In genomic region chr14:30214456-30215090, GRCh38 we compare ENCODE assay signal across 8 cellular contexts.
DNase-seq lines count a peak whose midpoint lies in the region; ATAC-seq, FAIRE-seq and TF ChIP-seq lines count a peak whose summit lies in the region.

No MANE protein-coding gene starts in this region.

- no peak for FAIRE-seq in frontal cortex (lab: Jason Lieb, UNC)

- TF ChIP-seq CTCF in AG09319 (IDR thresholded peaks at IDR 0.05; ENCODE audit: low read depth, low read length), result peak; percentile 66

- DNase-seq in AG09319 (ENCODE audit: extremely low read depth, low read depth), result peak; percentile 49
- peak; percentile 54 for DNase-seq in NCI-H1417 treated with DMSO at 0.1 percent for 48 hours (lab: John Stamatoyannopoulos, UW)
- DNase-seq in SW480 (ENCODE audit: low spot score), result peak; percentile 33
- peak; percentile 10 to 14 for DNase-seq in frontal cortex (ENCODE audit: low spot score in 2 of 2)
- peak; percentile 81 for DNase-seq in renal cortical epithelial cell (ENCODE audit: low read depth)

- no peak overlapping the region for H3K4me3 Mint-ChIP-seq in stimulated activated memory B cell treated with anti-CD40 and anti-IgM and Interleukin-4, amounts not matched to agents 10 μg/mL and 1 μg/mL and 100 μg/mL, for 72 hours

- H3K27me3 Mint-ChIP-seq in stimulated activated memory B cell treated with anti-CD40 and anti-IgM and Interleukin-4, amounts not matched to agents 10 μg/mL and 1 μg/mL and 100 μg/mL, for 72 hours, result no peaks in the 10 kb centered on the region

- H3K36me3 Mint-ChIP-seq in stimulated activated memory B cell treated with anti-CD40 and anti-IgM and Interleukin-4, amounts not matched to agents 10 μg/mL and 1 μg/mL and 100 μg/mL, for 72 hours, result no peaks in the 10 kb centered on the region

- H3K4me1 Mint-ChIP-seq in stimulated activated memory B cell treated with anti-CD40 and anti-IgM and Interleukin-4, amounts not matched to agents 10 μg/mL and 1 μg/mL and 100 μg/mL, for 72 hours, result no peaks in the 10 kb centered on the region

- H3K9me3 Mint-ChIP-seq in stimulated activated memory B cell treated with anti-CD40 and anti-IgM and Interleukin-4, amounts not matched to agents 10 μg/mL and 1 μg/mL and 100 μg/mL, for 72 hours, result no peaks in the 10 kb centered on the region

- H3K27ac Mint-ChIP-seq in stimulated activated memory B cell treated with anti-CD40 and anti-IgM and Interleukin-4, amounts not matched to agents 10 μg/mL and 1 μg/mL and 100 μg/mL, for 72 hours, result no peak overlapping the region

- ATAC-seq in GM18907 (IDR thresholded peaks at IDR 0.05; ENCODE audit: unreplicated experiment) (peak; percentile 66), GM18870 (IDR thresholded peaks at IDR 0.05; ENCODE audit: unreplicated experiment) (no peak)
- ATAC-seq in stimulated activated memory B cell treated with anti-CD40 and anti-IgM and Interleukin-4, amounts not matched to agents 10 μg/mL and 1 μg/mL and 100 μg/mL, for 72 hours, result no peak

Comparison
In these comparisons a context has a peak if more than half of its experiments do, and no peak if none do; other contexts are left out.
1. DNase-seq: peak in every context shown above with its lines; median percentile 81 in renal cortical epithelial cell; 54 in NCI-H1417 treated with DMSO at 0.1 percent for 48 hours; 49 in AG09319; 33 in SW480; 12 in frontal cortex.